ENCODE assay signal across 9 cellular contexts in the genomic region with DNA sequence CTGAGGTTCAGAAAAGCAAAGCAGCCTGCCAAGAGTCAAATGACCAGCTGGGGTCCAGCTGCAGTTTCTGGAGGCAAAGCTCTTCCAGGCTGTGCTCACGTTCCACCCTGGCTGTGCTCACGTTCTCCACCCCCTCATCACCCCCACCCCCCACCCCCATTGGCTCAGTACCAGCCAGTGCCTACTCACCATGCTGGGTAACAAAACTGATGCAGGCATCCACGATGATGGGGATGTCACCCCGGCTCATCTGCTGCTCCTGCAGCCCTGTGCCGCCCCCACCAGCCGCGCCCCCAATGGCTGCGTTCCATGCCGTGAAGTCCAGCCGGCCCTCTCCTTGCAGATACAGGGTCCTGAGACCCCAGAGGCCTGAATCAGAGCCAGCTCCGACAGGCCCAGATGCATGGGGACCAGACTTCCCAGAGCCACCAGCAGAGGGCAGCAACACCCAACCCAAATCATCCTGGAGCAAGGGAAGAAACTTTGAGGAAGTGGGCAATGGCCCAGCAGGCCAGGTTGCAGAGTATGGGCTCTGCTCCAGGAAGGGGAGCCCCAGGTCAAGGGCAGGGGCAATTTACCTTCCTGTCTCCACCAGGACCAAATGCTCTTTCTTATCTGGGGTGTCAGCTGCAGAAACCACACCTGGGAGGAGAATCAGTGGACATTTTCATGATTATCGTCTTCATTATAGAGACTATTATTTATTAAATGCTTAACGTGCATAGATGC. TPM values are rescaled to one million over a fixed set of nuclear protein-coding genes. Genes with fewer than 3 reads are reported as not detected.
A peak's percentile ranks its signal among the peaks of the same experiment; 100 is the strongest.
DNase-seq lines count a peak whose midpoint lies in the region; ATAC-seq, FAIRE-seq and TF ChIP-seq lines count a peak whose summit lies in the region.
"Had no signal": no experiment of that assay in that cellular context is flagged by ENCODE, and none has a peak within 500 bp of the region (broad histone marks: within the 10 kb centered on the region; RNA-seq: fewer than 3 reads in every experiment).

No MANE protein-coding gene starts in this region.

- intact Hi-C loops in CD8-positive, alpha-beta T cell (cut with DNase I, micrococcal nuclease), result loop anchor here (1.0 to 10.0 kb wide), 9 partner anchors 27 to 1030 kb away; no protein-coding TSS in a partner anchor
- intact Hi-C loops in endothelial cell of umbilical vein (cut with micrococcal nuclease), result loop anchor here (1.0 to 2.0 kb wide), 4 partner anchors 16 to 214 kb away; no protein-coding TSS in a partner anchor
- intact Hi-C loops in naive thymus-derived CD4-positive, alpha-beta T cell (cut with micrococcal nuclease), result loop anchor here (1.0 to 5.0 kb wide), 10 partner anchors 16 to 1034 kb away; a partner anchor contains a TSS

- no peaks in the 10 kb centered on the region for H4K20me1 ChIP-seq in endothelial cell of umbilical vein (replicated peaks; ENCODE audit: control insufficient read depth, extremely low read depth, insufficient read depth, low read length)

- H2AFZ ChIP-seq in endothelial cell of umbilical vein (ENCODE audit: low read depth, low read length), result no peak overlapping the region

- peak; percentile 83 for ATAC-seq in CD8-positive, alpha-beta T cell
- peak; percentile 91 for ATAC-seq in HG03196 (IDR thresholded peaks at IDR 0.05; ENCODE audit: unreplicated experiment)
- ATAC-seq in naive thymus-derived CD4-positive, alpha-beta T cell, result peak; percentile 94
- ATAC-seq in stimulated activated memory B cell treated with anti-CD40 and anti-IgM and Interleukin-4, amounts not matched to agents 10 μg/mL and 1 μg/mL and 100 μg/mL, for 72 hours, result peak; percentile 93

- dilution Hi-C loops in endothelial cell of umbilical vein (cut with MboI; ENCODE audit: extremely low pct_ligation_motif_present, low sequenced_read_pairs), result no loop called here

- POLR2A ChIA-PET in CD8-positive, alpha-beta T cell (lab: Charles Lee), result interaction anchor here (1.0 to 1.5 kb wide), 5 partner anchors 9 to 304 kb away, joined by 3 to 7 read pairs (median 4); a partner anchor contains a TSS
- POLR2A ChIA-PET in endothelial cell of umbilical vein (lab: Charles Lee), result interaction anchor here (0.6 kb wide), 1 partner anchor 213 kb away, joined by 4 read pairs; no protein-coding TSS in a partner anchor
- POLR2A ChIA-PET in naive thymus-derived CD4-positive, alpha-beta T cell (lab: Charles Lee), result interaction anchor here (1.2 to 2.2 kb wide), 2 partner anchors 28 to 295 kb away, joined by 5 read pairs; a partner anchor contains a TSS

- no peak for TF ChIP-seq POLR2A in endothelial cell of umbilical vein (IDR thresholded peaks at IDR 0.05; ENCODE audit: low read depth, low read length)

- H3K4me3 Mint-ChIP-seq in CD8-positive, alpha-beta T cell, result no peak overlapping the region
- no peak overlapping the region for H3K4me3 Mint-ChIP-seq in naive thymus-derived CD4-positive, alpha-beta T cell
- H3K4me3 Mint-ChIP-seq in stimulated activated memory B cell treated with anti-CD40 and anti-IgM and Interleukin-4, amounts not matched to agents 10 μg/mL and 1 μg/mL and 100 μg/mL, for 72 hours, result no peak overlapping the region
- H3K4me3 Mint-ChIP-seq: activated naive CD8-positive, alpha-beta T cell had no signal

- H3K4me1 Mint-ChIP-seq in CD8-positive, alpha-beta T cell (ENCODE audit: low read depth), result peaks cover 3% of the 10 kb centered on the region
- H3K4me1 Mint-ChIP-seq in naive thymus-derived CD4-positive, alpha-beta T cell, result peaks cover 0 to 6% (median 3%) of the 10 kb centered on the region in 7 donors
- H3K4me1 Mint-ChIP-seq in stimulated activated memory B cell treated with anti-CD40 and anti-IgM and Interleukin-4, amounts not matched to agents 10 μg/mL and 1 μg/mL and 100 μg/mL, for 72 hours, result peaks cover 7% of the 10 kb centered on the region

- no TSS peak for BruUV-seq in endothelial cell of umbilical vein (replicated peaks; lab: Mats Ljungman, UMichigan)

- no peaks in the 10 kb centered on the region for H3K9me1 ChIP-seq in endothelial cell of umbilical vein (replicated peaks; ENCODE audit: control insufficient read depth, extremely low read depth, insufficient read depth, low read length)

- H3K27ac Mint-ChIP-seq in CD8-positive, alpha-beta T cell, result no peak overlapping the region
- no peak overlapping the region for H3K27ac Mint-ChIP-seq in naive thymus-derived CD4-positive, alpha-beta T cell
- H3K27ac Mint-ChIP-seq in stimulated activated memory B cell treated with anti-CD40 and anti-IgM and Interleukin-4, amounts not matched to agents 10 μg/mL and 1 μg/mL and 100 μg/mL, for 72 hours, result no peak overlapping the region
- H3K27ac Mint-ChIP-seq: activated naive CD8-positive, alpha-beta T cell had no signal

- H3K4me2 ChIP-seq in endothelial cell of umbilical vein (ENCODE audit: insufficient read depth, low read length), result no peak overlapping the region

- no peaks in the 10 kb centered on the region for H3K27me3 ChIP-seq in CD8-positive, alpha-beta T cell (ENCODE audit: insufficient read depth, low read length)
- H3K27me3 ChIP-seq in endothelial cell of umbilical vein (ENCODE audit: control insufficient read depth in 2 of 2, insufficient read depth in 2 of 2, low read length in 2 of 2), result no peaks in the 10 kb centered on the region
- no peaks in the 10 kb centered on the region for H3K27me3 ChIP-seq in naive thymus-derived CD4-positive, alpha-beta T cell (ENCODE audit: control insufficient read depth in 2 of 2, insufficient read depth in 2 of 2, low read length in 2 of 2)

- H3K4me3 ChIP-seq in CD8-positive, alpha-beta T cell (ENCODE audit: low read depth, low read length), result no peak overlapping the region
- H3K4me3 ChIP-seq in endothelial cell of umbilical vein (replicated peaks in 1 of 3; ENCODE audit: insufficient read depth in 1 of 3, low read depth in 1 of 3, low read length in 3 of 3), result no peak overlapping the region
- no peak overlapping the region for H3K4me3 ChIP-seq in naive thymus-derived CD4-positive, alpha-beta T cell (ENCODE audit: low read length)

- no peaks in the 10 kb centered on the region for H3K27me3 Mint-ChIP-seq in CD8-positive, alpha-beta T cell (ENCODE audit: low read depth)
- no peaks in the 10 kb centered on the region for H3K27me3 Mint-ChIP-seq in naive thymus-derived CD4-positive, alpha-beta T cell
- H3K27me3 Mint-ChIP-seq in stimulated activated memory B cell treated with anti-CD40 and anti-IgM and Interleukin-4, amounts not matched to agents 10 μg/mL and 1 μg/mL and 100 μg/mL, for 72 hours, result no peaks in the 10 kb centered on the region
- H3K27me3 Mint-ChIP-seq: activated naive CD8-positive, alpha-beta T cell had no signal

- no peak overlapping the region for H3K9ac ChIP-seq in endothelial cell of umbilical vein (replicated peaks; ENCODE audit: extremely low read depth, insufficient read depth, low read length)

- CTCF ChIA-PET in CD8-positive, alpha-beta T cell (lab: Charles Lee), result interaction anchor here (0.6 to 6.2 kb wide), 35 partner anchors 9 to 1034 kb away, joined by 3 to 85 read pairs (median 5); a partner anchor contains a TSS
- CTCF ChIA-PET in endothelial cell of umbilical vein (lab: Charles Lee), result interaction anchor here (0.6 to 5.2 kb wide), 29 partner anchors 8 to 320 kb away, joined by 3 to 61 read pairs (median 4); a partner anchor contains a TSS
- CTCF ChIA-PET in naive thymus-derived CD4-positive, alpha-beta T cell (lab: Charles Lee), result interaction anchor here (0.6 to 4.4 kb wide), 15 partner anchors 8 to 296 kb away, joined by 3 to 54 read pairs (median 5); a partner anchor contains a TSS

- peak; percentile 94 for FAIRE-seq in endothelial cell of umbilical vein (lab: Jason Lieb, UNC)

- H3K27ac ChIP-seq in CD8-positive, alpha-beta T cell (ENCODE audit: low read depth, low read length), result no peak overlapping the region
- H3K27ac ChIP-seq in endothelial cell of umbilical vein (ENCODE audit: insufficient read depth, low read depth, low read length), result no peak overlapping the region
- no peak overlapping the region for H3K27ac ChIP-seq in naive thymus-derived CD4-positive, alpha-beta T cell (ENCODE audit: low read depth, low read length)

- H3K79me2 ChIP-seq in endothelial cell of umbilical vein (ENCODE audit: control insufficient read depth, insufficient read depth, low read length), result peaks cover 4% of the 10 kb centered on the region

- H3K4me1 ChIP-seq in CD8-positive, alpha-beta T cell (ENCODE audit: insufficient read depth, low read length), result no peaks in the 10 kb centered on the region
- peaks cover 4% of the 10 kb centered on the region for H3K4me1 ChIP-seq in endothelial cell of umbilical vein (ENCODE audit: control insufficient read depth, extremely low read depth, insufficient read depth, low read length)
- H3K4me1 ChIP-seq in naive thymus-derived CD4-positive, alpha-beta T cell (ENCODE audit: control insufficient read depth in 2 of 2, insufficient read depth in 2 of 2, low read length in 2 of 2), result no peaks in the 10 kb centered on the region

- H3K36me3 Mint-ChIP-seq in CD8-positive, alpha-beta T cell, result no peaks in the 10 kb centered on the region
- no peaks in the 10 kb centered on the region for H3K36me3 Mint-ChIP-seq in naive thymus-derived CD4-positive, alpha-beta T cell
- no peaks in the 10 kb centered on the region for H3K36me3 Mint-ChIP-seq in stimulated activated memory B cell treated with anti-CD40 and anti-IgM and Interleukin-4, amounts not matched to agents 10 μg/mL and 1 μg/mL and 100 μg/mL, for 72 hours
- H3K36me3 Mint-ChIP-seq: activated naive CD8-positive, alpha-beta T cell had no signal

- peak; percentile 83 for TF ChIP-seq CTCF in CD8-positive, alpha-beta T cell (IDR thresholded peaks at IDR 0.05)
- peak; percentile 85 to 90 for TF ChIP-seq CTCF in endothelial cell of umbilical vein (IDR thresholded peaks at IDR 0.05; ENCODE audit: extremely low read depth in 1 of 2, insufficient read depth in 1 of 2, low read depth in 1 of 2, low read length in 2 of 2)

- H3K9me3 Mint-ChIP-seq in CD8-positive, alpha-beta T cell, result no peaks in the 10 kb centered on the region
- no peaks in the 10 kb centered on the region for H3K9me3 Mint-ChIP-seq in naive thymus-derived CD4-positive, alpha-beta T cell
- H3K9me3 Mint-ChIP-seq in stimulated activated memory B cell treated with anti-CD40 and anti-IgM and Interleukin-4, amounts not matched to agents 10 μg/mL and 1 μg/mL and 100 μg/mL, for 72 hours, result no peaks in the 10 kb centered on the region

- H3K36me3 ChIP-seq in CD8-positive, alpha-beta T cell (ENCODE audit: insufficient read depth, low read length), result no peaks in the 10 kb centered on the region
- peaks cover 21 to 41% of the 10 kb centered on the region in 2 experiments for H3K36me3 ChIP-seq in endothelial cell of umbilical vein (ENCODE audit: control insufficient read depth in 2 of 2, extremely low read depth in 1 of 2, insufficient read depth in 2 of 2, low read length in 2 of 2)
- H3K36me3 ChIP-seq in naive thymus-derived CD4-positive, alpha-beta T cell (ENCODE audit: control insufficient read depth in 2 of 3, insufficient read depth in 3 of 3, low read length in 3 of 3), result no peaks in the 10 kb centered on the region

- DNase-seq in CD8-positive, alpha-beta T cell, result peak; percentile 49 to 88 (median 66)
- DNase-seq in GM19238 (ENCODE audit: insufficient read length, low spot score) (peak; percentile 83), NCI-H82 (lab: John Stamatoyannopoulos, UW) (peak; percentile 70), endothelial cell of umbilical vein (ENCODE audit: low read depth, low spot score) (peak; percentile 73)
- DNase-seq in activated CD8-positive, alpha-beta memory T cell treated with anti-CD3 and anti-CD28 coated beads for 4 hours (ENCODE audit: low read depth in 2 of 2), result peak; percentile 44 to 51
- DNase-seq in naive thymus-derived CD4-positive, alpha-beta T cell, result peak; percentile 36 to 75 (median 61)

- no peaks in the 10 kb centered on the region for H3K9me3 ChIP-seq in CD8-positive, alpha-beta T cell (ENCODE audit: low read length)
- H3K9me3 ChIP-seq in endothelial cell of umbilical vein (replicated peaks; ENCODE audit: control insufficient read depth, insufficient read depth, low read length), result no peaks in the 10 kb centered on the region
- H3K9me3 ChIP-seq in naive thymus-derived CD4-positive, alpha-beta T cell (ENCODE audit: control insufficient read depth in 2 of 3, low read length in 3 of 3), result no peaks in the 10 kb centered on the region

RNA-seq across cellular contexts. Expression of a gene that starts 13.7 kb away (rescaled TPM):
- total RNA-seq in CD8-positive, alpha-beta T cell, result 100 to 1,000 TPM in 1 of 2 experiments, 10 to 100 TPM in 1; 95.8 to 101 TPM
- 37.0 and 37.1 TPM in 2 replicates for total RNA-seq in endothelial cell of umbilical vein
- polyA plus RNA-seq in endothelial cell of umbilical vein, result 34.8 and 35.1 TPM in 2 replicates
- 11.9 and 19.6 TPM in 2 replicates for polyA plus RNA-seq in endothelial cell of umbilical vein (2011; cell fraction: cytosol; rRNA removed)
- polyA plus RNA-seq in endothelial cell of umbilical vein (2011; cell fraction: nucleus; rRNA removed), result 319 and 330 TPM in 2 replicates
- 26.0 and 32.5 TPM in 2 replicates for polyA plus RNA-seq in endothelial cell of umbilical vein (2012)
- 27.4 and 30.0 TPM in 2 replicates for polyA minus RNA-seq in endothelial cell of umbilical vein
- 1.6 TPM for polyA minus RNA-seq in endothelial cell of umbilical vein (2011; cell fraction: cytosol; rRNA and poly(A)+ RNA removed)
- 49.2 and 52.4 TPM in 2 replicates for polyA minus RNA-seq in endothelial cell of umbilical vein (2011; cell fraction: nucleus; rRNA and poly(A)+ RNA removed)
- total RNA-seq in naive thymus-derived CD4-positive, alpha-beta T cell, result 10 to 100 TPM; 69.6 to 96.1 (median 92.3) TPM
- polyA plus RNA-seq in naive thymus-derived CD4-positive, alpha-beta T cell, result 1 to 10 TPM; 4.9 to 7.7 TPM

RNA-seq across cellular contexts. Expression of a gene that starts 17.1 kb away (rescaled TPM):
- total RNA-seq in CD8-positive, alpha-beta T cell, result 1 to 10 TPM in 1 of 2 experiments, under 1 TPM in 1; 0.73 to 1.2 TPM
- 136 and 142 TPM in 2 replicates for total RNA-seq in endothelial cell of umbilical vein
- 60.6 and 62.1 TPM in 2 replicates for polyA plus RNA-seq in endothelial cell of umbilical vein
- polyA plus RNA-seq in endothelial cell of umbilical vein (2011; cell fraction: cytosol; rRNA removed), result 58.7 and 63.2 TPM in 2 replicates
- polyA plus RNA-seq in endothelial cell of umbilical vein (2011; cell fraction: nucleus; rRNA removed), result 270 and 334 TPM in 2 replicates
- polyA plus RNA-seq in endothelial cell of umbilical vein (2012), result 91.3 and 94.0 TPM in 2 replicates
- polyA minus RNA-seq in endothelial cell of umbilical vein, result 100 and 107 TPM in 2 replicates
- 3.4 TPM for polyA minus RNA-seq in endothelial cell of umbilical vein (2011; cell fraction: cytosol; rRNA and poly(A)+ RNA removed)
- 105 and 115 TPM in 2 replicates for polyA minus RNA-seq in endothelial cell of umbilical vein (2011; cell fraction: nucleus; rRNA and poly(A)+ RNA removed)
- 10 to 100 TPM in 2 of 5 experiments, 1 to 10 TPM in 3; 1.0 to 15.3 (median 9.8) TPM for total RNA-seq in naive thymus-derived CD4-positive, alpha-beta T cell
- not detected for polyA plus RNA-seq in naive thymus-derived CD4-positive, alpha-beta T cell

RNA-seq across cellular contexts. Expression of a gene that starts 28.1 kb away (rescaled TPM):
- total RNA-seq in CD8-positive, alpha-beta T cell, result 1 to 10 TPM; 9.5 to 9.8 TPM
- total RNA-seq in endothelial cell of umbilical vein, result 3.1 and 3.6 TPM in 2 replicates
- 3.4 and 4.8 TPM in 2 replicates for polyA plus RNA-seq in endothelial cell of umbilical vein
- 2.7 and 3.4 TPM in 2 replicates for polyA plus RNA-seq in endothelial cell of umbilical vein (2011; cell fraction: cytosol; rRNA removed)
- polyA plus RNA-seq in endothelial cell of umbilical vein (2011; cell fraction: nucleus; rRNA removed), result 14.0 and 16.1 TPM in 2 replicates
- polyA plus RNA-seq in endothelial cell of umbilical vein (2012), result 1.5 and 2.3 TPM in 2 replicates
- 0.70 and 1.2 TPM in 2 replicates for polyA minus RNA-seq in endothelial cell of umbilical vein
- polyA minus RNA-seq in endothelial cell of umbilical vein (2011; cell fraction: cytosol; rRNA and poly(A)+ RNA removed), result 0.51 TPM
- 1.0 and 2.7 TPM in 2 replicates for polyA minus RNA-seq in endothelial cell of umbilical vein (2011; cell fraction: nucleus; rRNA and poly(A)+ RNA removed)
- total RNA-seq in naive thymus-derived CD4-positive, alpha-beta T cell, result 10 to 100 TPM; 14.3 to 21.7 (median 17.5) TPM
- polyA plus RNA-seq in naive thymus-derived CD4-positive, alpha-beta T cell, result 1 to 10 TPM; 1.8 to 3.4 TPM

RNA-seq across cellular contexts. Expression of a gene that starts 28.2 kb away (rescaled TPM):
- 10 to 100 TPM; 48.9 to 54.8 TPM for total RNA-seq in CD8-positive, alpha-beta T cell
- 58.5 and 60.2 TPM in 2 replicates for total RNA-seq in endothelial cell of umbilical vein
- 74.7 and 75.5 TPM in 2 replicates for polyA plus RNA-seq in endothelial cell of umbilical vein
- 64.0 and 66.6 TPM in 2 replicates for polyA plus RNA-seq in endothelial cell of umbilical vein (2011; cell fraction: cytosol; rRNA removed)
- 164 and 169 TPM in 2 replicates for polyA plus RNA-seq in endothelial cell of umbilical vein (2011; cell fraction: nucleus; rRNA removed)
- polyA plus RNA-seq in endothelial cell of umbilical vein (2012), result 28.3 and 43.8 TPM in 2 replicates
- 83.2 and 85.6 TPM in 2 replicates for polyA minus RNA-seq in endothelial cell of umbilical vein
- polyA minus RNA-seq in endothelial cell of umbilical vein (2011; cell fraction: cytosol; rRNA and poly(A)+ RNA removed), result 32.5 TPM
- 40.8 and 58.4 TPM in 2 replicates for polyA minus RNA-seq in endothelial cell of umbilical vein (2011; cell fraction: nucleus; rRNA and poly(A)+ RNA removed)
- total RNA-seq in naive thymus-derived CD4-positive, alpha-beta T cell, result 10 to 100 TPM; 70.0 to 92.8 (median 79.0) TPM
- 100 to 1,000 TPM; 100 to 102 TPM for polyA plus RNA-seq in naive thymus-derived CD4-positive, alpha-beta T cell

RNA-seq across cellular contexts. Expression of a gene that starts 46.1 kb away (rescaled TPM):
- 100 to 1,000 TPM; 155 to 166 TPM for total RNA-seq in CD8-positive, alpha-beta T cell
- total RNA-seq in endothelial cell of umbilical vein, result 103 and 105 TPM in 2 replicates
- 59.2 and 68.6 TPM in 2 replicates for polyA plus RNA-seq in endothelial cell of umbilical vein
- polyA plus RNA-seq in endothelial cell of umbilical vein (2011; cell fraction: cytosol; rRNA removed), result 51.6 and 54.4 TPM in 2 replicates
- 167 and 183 TPM in 2 replicates for polyA plus RNA-seq in endothelial cell of umbilical vein (2011; cell fraction: nucleus; rRNA removed)
- 65.8 and 74.9 TPM in 2 replicates for polyA plus RNA-seq in endothelial cell of umbilical vein (2012)
- 135 and 141 TPM in 2 replicates for polyA minus RNA-seq in endothelial cell of umbilical vein
- polyA minus RNA-seq in endothelial cell of umbilical vein (2011; cell fraction: cytosol; rRNA and poly(A)+ RNA removed), result 79.2 TPM
- 114 and 132 TPM in 2 replicates for polyA minus RNA-seq in endothelial cell of umbilical vein (2011; cell fraction: nucleus; rRNA and poly(A)+ RNA removed)
- total RNA-seq in naive thymus-derived CD4-positive, alpha-beta T cell, result 100 to 1,000 TPM; 163 to 278 (median 173) TPM
- polyA plus RNA-seq in naive thymus-derived CD4-positive, alpha-beta T cell, result 100 to 1,000 TPM in 1 of 2 donors, 10 to 100 TPM in 1; 89.7 to 105 TPM
